In the genomic region with DNA sequence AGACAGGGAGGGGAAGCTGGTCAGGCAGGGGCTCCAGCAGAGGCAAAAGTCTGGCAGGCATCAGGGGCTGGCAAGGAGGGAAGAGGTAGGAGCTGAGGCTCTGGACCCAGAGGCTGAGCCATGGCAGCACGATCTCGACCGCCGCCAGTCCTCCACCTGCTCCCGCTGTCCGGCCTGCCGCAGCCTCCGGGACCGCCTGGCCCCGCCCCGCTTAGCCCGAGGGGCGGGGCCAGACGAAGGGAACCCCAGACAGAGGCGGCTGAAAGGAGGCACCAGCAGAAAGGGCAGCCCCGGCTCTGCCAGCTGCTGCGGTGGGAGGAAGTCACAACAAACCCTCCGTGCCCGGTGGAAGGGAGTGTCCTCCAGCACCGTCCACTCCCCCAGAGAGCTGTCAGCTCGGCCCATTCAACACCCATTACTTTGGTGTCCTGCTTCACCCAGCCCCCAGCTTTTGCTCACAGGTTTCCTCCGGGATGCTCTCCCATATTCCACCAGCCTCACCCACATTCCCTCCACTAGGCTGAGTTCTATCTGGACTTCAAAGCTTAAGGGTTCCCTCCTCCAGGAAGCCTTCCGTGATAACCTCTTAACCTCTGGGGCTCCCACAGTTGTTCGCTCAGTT, we compare ENCODE assay signal across 8 cellular contexts. TPM values are rescaled to one million over a fixed set of nuclear protein-coding genes. Genes with fewer than 3 reads are reported as not detected.
DNase-seq lines count a peak whose midpoint lies in the region; ATAC-seq and TF ChIP-seq lines count a peak whose summit lies in the region.

A gene with protein sequence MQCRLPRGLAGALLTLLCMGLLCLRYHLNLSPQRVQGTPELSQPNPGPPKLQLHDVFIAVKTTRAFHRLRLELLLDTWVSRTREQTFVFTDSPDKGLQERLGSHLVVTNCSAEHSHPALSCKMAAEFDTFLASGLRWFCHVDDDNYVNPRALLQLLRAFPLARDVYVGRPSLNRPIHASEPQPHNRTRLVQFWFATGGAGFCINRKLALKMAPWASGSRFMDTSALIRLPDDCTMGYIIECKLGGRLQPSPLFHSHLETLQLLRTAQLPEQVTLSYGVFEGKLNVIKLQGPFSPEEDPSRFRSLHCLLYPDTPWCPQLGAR (minus strand): TSS at position 161 of the 622 bp plus-strand sequence. CDS start 207 bp downstream, outside the sequence.

- H3K27me3 ChIP-seq in OCI-LY3 (ENCODE audit: low read depth, low read length) (no peaks in the 10 kb centered on the region), esophagus squamous epithelium (peaks cover 0 to 31% (median 0%) of the 10 kb centered on the region in 4 donors)

- H2AFZ ChIP-seq in OCI-LY3 (ENCODE audit: low read depth, low read length) = no peak within 1 kb of the TSS

- TF ChIP-seq POLR2A in esophagus squamous epithelium (IDR thresholded peaks at IDR 0.05) = peak in 1 of 4 donors; percentile 64

- H3K36me3 Mint-ChIP-seq in natural killer cell = no peaks in the 10 kb centered on the region
- peaks cover 28% of the 10 kb centered on the region for H3K36me3 Mint-ChIP-seq in stimulated activated naive CD8-positive, alpha-beta T cell treated with anti-CD3 and anti-CD28 coated beads, Interleukin-15, Interleukin-2, amounts not matched to agents 100 ng/mL and 50 ng/mL, for 24 hours (ENCODE audit: low read depth)

- peak within 1 kb of the TSS; percentile 97 for H3K4me3 ChIP-seq in OCI-LY3 (ENCODE audit: low read length)
- H3K4me3 ChIP-seq in esophagus squamous epithelium = peak within 1 kb of the TSS; percentile 30 to 66 (median 48)

- peak within 1 kb of the TSS; percentile 96 for H3K4me2 ChIP-seq in OCI-LY3 (ENCODE audit: low read length)

- H3K9me3 ChIP-seq in OCI-LY3 (ENCODE audit: insufficient read depth, low read length) (no peaks in the 10 kb centered on the region), esophagus squamous epithelium (no peaks in the 10 kb centered on the region)

- H3K36me3 ChIP-seq in OCI-LY3 (replicated peaks; ENCODE audit: low read depth, low read length) (peaks cover 7% of the 10 kb centered on the region), esophagus squamous epithelium (peaks cover 0 to 15% (median 0%) of the 10 kb centered on the region in 3 donors)

- H3K9ac ChIP-seq in OCI-LY3 (ENCODE audit: low read length) = peak within 1 kb of the TSS; percentile 96

- peaks cover 59 to 78% of the 10 kb centered on the region in 2 donors for H3K4me1 Mint-ChIP-seq in natural killer cell
- peaks cover 57% of the 10 kb centered on the region for H3K4me1 Mint-ChIP-seq in stimulated activated naive CD8-positive, alpha-beta T cell treated with anti-CD3 and anti-CD28 coated beads, Interleukin-15, Interleukin-2, amounts not matched to agents 100 ng/mL and 50 ng/mL, for 24 hours (ENCODE audit: low read depth)

- no peaks in the 10 kb centered on the region for H3K27me3 Mint-ChIP-seq in natural killer cell (ENCODE audit: low read depth in 2 of 2)
- H3K27me3 Mint-ChIP-seq in stimulated activated naive CD8-positive, alpha-beta T cell treated with anti-CD3 and anti-CD28 coated beads, Interleukin-15, Interleukin-2, amounts not matched to agents 100 ng/mL and 50 ng/mL, for 24 hours = no peaks in the 10 kb centered on the region

- H3K4me1 ChIP-seq in OCI-LY3 (ENCODE audit: low read length) (peaks cover 31% of the 10 kb centered on the region), esophagus squamous epithelium (peaks cover 6 to 35% (median 24%) of the 10 kb centered on the region in 3 donors)

- peak within 1 kb of the TSS; percentile 95 to 96 for H3K27ac Mint-ChIP-seq in natural killer cell
- peak within 1 kb of the TSS; percentile 99 for H3K27ac Mint-ChIP-seq in stimulated activated naive CD8-positive, alpha-beta T cell treated with anti-CD3 and anti-CD28 coated beads, Interleukin-15, Interleukin-2, amounts not matched to agents 100 ng/mL and 50 ng/mL, for 24 hours

- ATAC-seq in HG03066 (IDR thresholded peaks at IDR 0.05; ENCODE audit: low read depth, unreplicated experiment) (peak; percentile 50), natural killer cell (peak; percentile 77 to 85 (median 81))

- WGBS in esophagus squamous epithelium, 2 donors = 9 to 18% methylated on average over 6 to 8 of the region's 24 CpGs

- TF ChIP-seq CTCF in OCI-LY3 (IDR thresholded peaks at IDR 0.05; ENCODE audit: low read depth, low read length) = no peak
- no peak for TF ChIP-seq CTCF in esophagus squamous epithelium (IDR thresholded peaks at IDR 0.05)
- no peak for TF ChIP-seq CTCF in natural killer cell (IDR thresholded peaks at IDR 0.05)

- intact Hi-C loops in esophagus squamous epithelium (cut with DNase I) = no loop called here
- intact Hi-C loops in natural killer cell (cut with micrococcal nuclease) = loop anchor here (5.0 to 10.0 kb wide), 3 partner anchors 81 to 712 kb away; a partner anchor contains a TSS

- DNase-seq in NCI-H2029 (lab: John Stamatoyannopoulos, UW) = peak; percentile 24
- DNase-seq in NCI-H2029 treated with DMSO at 0.1 percent for 48 hours (lab: John Stamatoyannopoulos, UW) = no peak
- peak; percentile 77 for DNase-seq in activated T-cell treated with anti-CD3 and anti-CD28 coated beads, Interleukin-2, amount 50 U/mL, for 1 hour
- DNase-seq in esophagus squamous epithelium (lab: John Stamatoyannopoulos, UW) = peak; percentile 51
- DNase-seq in natural killer cell = peak; percentile 70

- peak within 1 kb of the TSS; percentile 83 for H3K27ac ChIP-seq in OCI-LY3 (ENCODE audit: low read length)
- H3K27ac ChIP-seq in esophagus squamous epithelium = peak within 1 kb of the TSS; percentile 64 to 91 (median 81)

- peaks cover 54% of the 10 kb centered on the region for H3K79me2 ChIP-seq in OCI-LY3 (ENCODE audit: low read length)

- H4K20me1 ChIP-seq in OCI-LY3 (ENCODE audit: insufficient read depth, low read length) = peaks cover 20% of the 10 kb centered on the region

- H3K9me3 Mint-ChIP-seq in natural killer cell = no peaks in the 10 kb centered on the region
- H3K9me3 Mint-ChIP-seq in stimulated activated naive CD8-positive, alpha-beta T cell treated with anti-CD3 and anti-CD28 coated beads, Interleukin-15, Interleukin-2, amounts not matched to agents 100 ng/mL and 50 ng/mL, for 24 hours = no peaks in the 10 kb centered on the region

- peak within 1 kb of the TSS; percentile 94 for H3K4me3 Mint-ChIP-seq in natural killer cell
- peak within 1 kb of the TSS; percentile 95 for H3K4me3 Mint-ChIP-seq in stimulated activated naive CD8-positive, alpha-beta T cell treated with anti-CD3 and anti-CD28 coated beads, Interleukin-15, Interleukin-2, amounts not matched to agents 100 ng/mL and 50 ng/mL, for 24 hours

RNA-seq across cellular contexts. Expression of the gene that starts here (rescaled TPM):
- total RNA-seq in esophagus squamous epithelium (10 to 100 TPM in 1 of 4 donors, 1 to 10 TPM in 3; 3.8 to 10.3 (median 7.9) TPM), natural killer cell (100 to 1,000 TPM in 2 of 3 donors, 10 to 100 TPM in 1; 75.3 to 111 (median 110) TPM)

Comparison
In these comparisons a context has a peak if more than half of its experiments do, and no peak if none do; other contexts are left out.
1. RNA of the gene that starts here (total RNA-seq): 75.3 to 111 TPM in natural killer cell; 3.8 to 10.3 TPM in esophagus squamous epithelium; every median in the first group is over 4 times any median in the second.